2 cellular contexts compared by ENCODE assay signal in the genomic region with DNA sequence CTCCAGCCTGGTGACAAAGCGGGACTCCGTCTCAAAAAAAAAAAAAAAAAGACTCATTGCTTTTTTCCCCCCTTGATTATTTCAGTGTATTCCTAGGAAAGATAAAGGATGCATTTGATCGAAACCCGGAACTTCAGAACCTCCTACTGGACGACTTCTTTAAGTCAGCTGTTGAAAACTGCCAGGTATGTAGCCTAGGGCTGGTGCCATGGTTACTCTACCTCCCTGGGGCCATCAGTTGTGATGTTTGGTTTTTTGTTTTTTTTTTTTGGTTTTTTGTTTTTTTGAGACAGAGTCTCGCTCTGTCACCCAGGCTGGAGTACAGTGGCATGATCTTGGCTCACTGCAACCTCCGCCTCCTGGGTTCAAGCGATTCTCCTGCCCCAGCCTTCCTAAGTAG. TPM values are rescaled to one million over a fixed set of nuclear protein-coding genes. Genes with fewer than 3 reads are reported as not detected.
"Had no signal": no experiment of that assay in that cellular context is flagged by ENCODE, and none has a peak within 500 bp of the region (broad histone marks: within the 10 kb centered on the region; RNA-seq: fewer than 3 reads in every experiment).

No MANE protein-coding gene starts in this region.

RNA-seq across cellular contexts. Expression of gene CENPS, which starts 11.5 kb away (rescaled TPM):
- total RNA-seq: ascending aorta had no signal

RNA-seq across cellular contexts. Expression of gene CORT, which starts 31.1 kb away (rescaled TPM):
- total RNA-seq: ascending aorta; T-helper 1 cell treated with Interleukin-12 subunit alpha and Interleukin-12 subunit beta and Interleukin-4 antibody, amounts not matched to agents 30 ng/mL and 1 ng/mL, for 36 hours had no signal
